8 cellular contexts compared by ENCODE assay signal in genomic region chr12:131894313-131894860, GRCh38. TPM values are rescaled to one million over a fixed set of nuclear protein-coding genes. Genes with fewer than 3 reads are reported as not detected.
DNase-seq lines count a peak whose midpoint lies in the region; ATAC-seq lines count a peak whose summit lies in the region.

Gene ULK1, plus strand, starts transcription at chr12:131894622. Its CDS starts 380 bp downstream, at chr12:131895002.

- peaks cover 9% of the 10 kb centered on the region for H3K4me1 Mint-ChIP-seq in memory B cell

- no peaks in the 10 kb centered on the region for H3K36me3 Mint-ChIP-seq in memory B cell

- H3K9me3 Mint-ChIP-seq in memory B cell, result no peaks in the 10 kb centered on the region

- H3K27me3 Mint-ChIP-seq in memory B cell, result no peaks in the 10 kb centered on the region

- DNase-seq in COLO829 (ENCODE audit: low spot score), result peak; percentile 99
- DNase-seq in HT-29 (ENCODE audit: low spot score), result peak; percentile 85
- DNase-seq in NK-92 (lab: John Stamatoyannopoulos, UW; ENCODE audit: unreplicated experiment), result peak; percentile 56
- peak; percentile 98 for DNase-seq in activated CD8-positive, alpha-beta memory T cell treated with anti-CD3 and anti-CD28 coated beads for 24 hours
- DNase-seq in effector CD8-positive, alpha-beta T cell (lab: John Stamatoyannopoulos, UW), result peak; percentile 92
- DNase-seq in memory B cell (ENCODE audit: low spot score in 2 of 2), result peak; percentile 92 to 94
- peak; percentile 84 for DNase-seq in stimulated activated CD8-positive, alpha-beta memory T cell treated with anti-CD3 and anti-CD28 coated beads, Interleukin-12 subunit alpha, Interleukin-12 subunit beta, amount 100 ng/mL, for 1 hour (ENCODE audit: low read depth)

- peak within 1 kb of the TSS; percentile 92 for H3K27ac Mint-ChIP-seq in memory B cell

- H3K4me3 Mint-ChIP-seq in memory B cell, result peak within 1 kb of the TSS; percentile 88

- peak; percentile 77 for ATAC-seq in GM21360 (IDR thresholded peaks at IDR 0.05; ENCODE audit: unreplicated experiment)
- peak; percentile 81 for ATAC-seq in memory B cell (ENCODE audit: low read depth)

RNA-seq across cellular contexts. Expression of gene ULK1, which starts in this region (rescaled TPM):
- total RNA-seq in HT-29 (2014; rRNA removed; shearing (Covaris generic)), result 4.9 and 9.6 TPM in 2 replicates

Comparison
In these comparisons a context has a peak if more than half of its experiments do, and no peak if none do; other contexts are left out.
1. Peak in every context shown above with its lines: DNase-seq and ATAC-seq.